Comparison of ENCODE assay signal across 14 cellular contexts in the genomic region with DNA sequence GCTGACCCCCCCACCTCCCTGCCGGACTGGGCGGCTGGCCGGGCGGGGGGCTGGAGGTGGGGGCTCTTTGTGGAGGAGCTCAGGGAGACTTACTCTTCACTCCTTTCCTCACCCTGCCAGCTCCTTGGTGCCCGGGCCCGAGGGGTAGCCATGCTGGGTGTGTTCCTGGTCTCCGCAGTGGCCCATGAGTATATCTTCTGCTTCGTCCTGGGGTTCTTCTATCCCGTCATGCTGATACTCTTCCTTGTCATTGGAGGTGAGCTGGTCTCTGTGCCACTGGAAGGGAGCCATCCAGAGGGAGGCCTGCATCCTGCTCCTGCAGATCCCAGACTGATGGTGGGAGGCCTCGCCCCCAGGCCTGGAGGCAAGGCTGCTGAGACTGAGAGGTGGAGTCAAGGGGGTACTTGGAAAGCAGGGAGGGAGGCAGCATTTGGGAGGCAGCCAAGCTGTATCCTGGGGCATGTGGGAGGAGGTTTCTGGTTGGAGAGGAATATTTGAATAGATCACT. TPM values are rescaled to one million over a fixed set of nuclear protein-coding genes. Genes with fewer than 3 reads are reported as not detected.
DNase-seq lines count a peak whose midpoint lies in the region; FAIRE-seq and TF ChIP-seq lines count a peak whose summit lies in the region.
"Had no signal": no experiment of that assay in that cellular context is flagged by ENCODE, and none has a peak within 500 bp of the region (broad histone marks: within the 10 kb centered on the region; RNA-seq: fewer than 3 reads in every experiment).

No MANE protein-coding gene starts in this region.

- DNase-seq in 8988T = peak; percentile 15
- DNase-seq in EL = peak; percentile 74
- DNase-seq in NCI-H226 = peak; percentile 98
- peak; percentile 64 for DNase-seq in foreskin melanocyte
- DNase-seq in HUDEP-2 (lab: John Stamatoyannopoulos, UW; ENCODE audit: unreplicated experiment in 76 of 76) = no peak
- no peak for DNase-seq in hippocampal formation (lab: John Stamatoyannopoulos, UW)
- DNase-seq in NOMO-1 treated with dmso at 0.1 percent for 144 hours (lab: John Stamatoyannopoulos, UW; ENCODE audit: unreplicated experiment) = no peak
- no peak for DNase-seq in GM12892 (ENCODE audit: insufficient read length)
- DNase-seq: activated naive CD4-positive, alpha-beta T cell; AML-193; left ventricle myocardium inferior; naive thymus-derived CD8-positive, alpha-beta T cell; sigmoid colon; stimulated activated naive CD8-positive, alpha-beta T cell treated with anti-CD3 and anti-CD28 coated beads, Interleukin-15, Interleukin-2, amounts not matched to agents 100 U/mL and 50 U/mL, for 24 hours had no signal

- FAIRE-seq in GM12892 (lab: Jason Lieb, UNC) = no peak

- no peak for TF ChIP-seq POLR2A in GM12892 (IDR thresholded peaks at IDR 0.05; ENCODE audit: low read depth, low read length)

RNA-seq across cellular contexts. Expression of gene SOAT2, which starts 19.7 kb away (rescaled TPM):
- polyA plus RNA-seq in GM12892 (2012; ENCODE audit: missing spikeins) = not detected

RNA-seq across cellular contexts. Expression of gene IGFBP6, which starts 25.5 kb away (rescaled TPM):
- polyA plus RNA-seq in GM12892 (2012; ENCODE audit: missing spikeins) = not detected

RNA-seq across cellular contexts. Expression of gene SPRYD3, which starts 43.8 kb away (rescaled TPM):
- polyA plus RNA-seq in GM12892 (2012; ENCODE audit: missing spikeins) = 14.1 TPM

RNA-seq across cellular contexts. Expression of gene ZNF740, which starts 57.5 kb away (rescaled TPM):
- polyA plus RNA-seq in GM12892 (2012; ENCODE audit: missing spikeins) = 13.7 TPM

RNA-seq across cellular contexts. Expression of gene CSAD, which starts 57.7 kb away (rescaled TPM):
- 14.2 TPM for polyA plus RNA-seq in GM12892 (2012; ENCODE audit: missing spikeins)

Comparison
In these comparisons a context has a peak if more than half of its experiments do, and no peak if none do; other contexts are left out.
1. DNase-seq: peak in 8988T (single experiment), EL (single experiment), NCI-H226 (single experiment) and foreskin melanocyte (single experiment); none in HUDEP-2 (0 of 76), hippocampal formation (0 of 2), NOMO-1 treated with dmso at 0.1 percent for 144 hours (single experiment) and GM12892 (single experiment).